Comparison of ENCODE assay signal across 11 cellular contexts in genomic region chr17:57662021-57662420, GRCh38.
DNase-seq lines count a peak whose midpoint lies in the region; ATAC-seq and TF ChIP-seq lines count a peak whose summit lies in the region.
"Had no signal": no experiment of that assay in that cellular context is flagged by ENCODE, and none has a peak within 500 bp of the region (broad histone marks: within the 10 kb centered on the region; RNA-seq: fewer than 3 reads in every experiment).

No MANE protein-coding gene starts in this region.

- no peak for TF ChIP-seq EP300 in neural cell (conservative IDR thresholded peaks at IDR 0.05; ENCODE audit: poor library complexity, severe bottlenecking)

- H3K36me3 ChIP-seq in ascending aorta = no peaks in the 10 kb centered on the region
- H3K36me3 ChIP-seq in neural cell (ENCODE audit: insufficient read depth, low read length) = no peaks in the 10 kb centered on the region
- no peaks in the 10 kb centered on the region for H3K36me3 ChIP-seq in CD4-positive, alpha-beta memory T cell (ENCODE audit: insufficient read depth, low read length)

- H3K4me2 ChIP-seq in neural cell (ENCODE audit: low read length) = peak overlapping the region; percentile 66

- intact Hi-C loops in Calu3 (cut with micrococcal nuclease; ENCODE audit: unreplicated experiment) (no loop called here), ascending aorta (cut with DNase I) (loop anchor here (2.0 to 5.0 kb wide), 5 partner anchors 63 to 555 kb away; partner anchors contain the start of gene SRSF1), left colon (cut with DNase I, micrococcal nuclease) (no loop called here)
- intact Hi-C loops in CD4-positive, alpha-beta memory T cell (cut with micrococcal nuclease) = no loop called here

- no peak for TF ChIP-seq RAD21 in neural cell (conservative IDR thresholded peaks at IDR 0.05)

- POLR2A ChIA-PET in CD4-positive, alpha-beta memory T cell (lab: Charles Lee; ENCODE audit: partially characterized antibody) = no interaction called here

- DNase-seq in Calu3 = no peak
- DNase-seq in NCI-H146 (lab: John Stamatoyannopoulos, UW) = peak; percentile 96
- DNase-seq in ascending aorta (ENCODE audit: low spot score in 2 of 2) = no peak
- DNase-seq in CD4-positive, alpha-beta memory T cell = no peak
- DNase-seq in NCI-H345 (lab: John Stamatoyannopoulos, UW) = no peak
- no peak for DNase-seq in stimulated activated CD4-positive, alpha-beta T cell treated with anti-CD3 and anti-CD28 coated beads, Interleukin-12 subunit alpha, Interleukin-12 subunit beta, amount 100 ng/mL, for 4 hours
- DNase-seq in left colon = no peak
- DNase-seq: Caco-2; HCEC 1CT; stimulated activated naive CD4-positive, alpha-beta T cell had no signal

- H3K9ac ChIP-seq in neural cell (ENCODE audit: low read length) = peak overlapping the region; percentile 76

- peak overlapping the region; percentile 68 to 73 for H3K27ac ChIP-seq in ascending aorta
- peak overlapping the region; percentile 94 for H3K27ac ChIP-seq in neural cell (ENCODE audit: low read length)
- H3K27ac ChIP-seq in CD4-positive, alpha-beta memory T cell (ENCODE audit: low read depth, low read length) = no peak overlapping the region

- no peak for ATAC-seq in left colon

- H2AFZ ChIP-seq in neural cell (ENCODE audit: low read depth, low read length) = peak overlapping the region; percentile 52

- peak overlapping the region; percentile 52 for H3K27ac Mint-ChIP-seq in Calu3 (ENCODE audit: unreplicated experiment)
- H3K27ac Mint-ChIP-seq in CD4-positive, alpha-beta memory T cell = peak overlapping the region in 3 of 7 donors; percentile 5 to 81 (median 30)

- no peaks in the 10 kb centered on the region for H3K9me2 ChIP-seq in neural cell (ENCODE audit: insufficient read depth, low read length)

- no peaks in the 10 kb centered on the region for H3K9me3 ChIP-seq in ascending aorta
- no peaks in the 10 kb centered on the region for H3K9me3 ChIP-seq in neural cell (ENCODE audit: low read length)
- no peaks in the 10 kb centered on the region for H3K9me3 ChIP-seq in CD4-positive, alpha-beta memory T cell (ENCODE audit: control insufficient read depth in 1 of 2, low read length in 2 of 2)
- H3K9me3 ChIP-seq: Caco-2 had no signal

- H3K4me3 Mint-ChIP-seq in Calu3 (ENCODE audit: low read depth, unreplicated experiment) = no peak overlapping the region
- H3K4me3 Mint-ChIP-seq in CD4-positive, alpha-beta memory T cell = no peak overlapping the region

- H3K79me2 ChIP-seq in neural cell (replicated peaks; ENCODE audit: insufficient read depth, low read length) = peaks cover 2% of the 10 kb centered on the region

- H3F3A ChIP-seq in neural cell (ENCODE audit: insufficient read depth, low read length, poor library complexity, severe bottlenecking) = peaks cover 7% of the 10 kb centered on the region

- no peaks in the 10 kb centered on the region for H3K27me3 Mint-ChIP-seq in Calu3 (ENCODE audit: unreplicated experiment)
- H3K27me3 Mint-ChIP-seq in CD4-positive, alpha-beta memory T cell = no peaks in the 10 kb centered on the region

- H3K4me1 Mint-ChIP-seq in Calu3 (ENCODE audit: low read depth, unreplicated experiment) = peaks cover 10% of the 10 kb centered on the region
- peaks cover 0 to 7% (median 4%) of the 10 kb centered on the region in 4 donors for H3K4me1 Mint-ChIP-seq in CD4-positive, alpha-beta memory T cell

- no peaks in the 10 kb centered on the region for H4K20me1 ChIP-seq in neural cell (ENCODE audit: insufficient read depth)

- H3K4me3 ChIP-seq in ascending aorta (no peak overlapping the region), neural cell (ENCODE audit: low read length) (peak overlapping the region; percentile 65)
- H3K4me3 ChIP-seq in CD4-positive, alpha-beta memory T cell (ENCODE audit: low read length in 2 of 2) = no peak overlapping the region

- no peaks in the 10 kb centered on the region for H3K27me3 ChIP-seq in ascending aorta
- H3K27me3 ChIP-seq in neural cell (ENCODE audit: insufficient read depth, low read depth, low read length) = no peaks in the 10 kb centered on the region
- H3K27me3 ChIP-seq in CD4-positive, alpha-beta memory T cell (ENCODE audit: insufficient read depth, low read length) = no peaks in the 10 kb centered on the region

- H3K9me3 Mint-ChIP-seq in Calu3 (ENCODE audit: low read depth, unreplicated experiment) = no peaks in the 10 kb centered on the region
- no peaks in the 10 kb centered on the region for H3K9me3 Mint-ChIP-seq in CD4-positive, alpha-beta memory T cell

- peaks cover 0 to 7% of the 10 kb centered on the region in 2 donors for H3K4me1 ChIP-seq in ascending aorta
- no peaks in the 10 kb centered on the region for H3K4me1 ChIP-seq in CD4-positive, alpha-beta memory T cell (ENCODE audit: insufficient read depth, low read length)

- CTCF ChIA-PET in Calu3 (lab: Charles Lee) = interaction anchor here (0.5 kb wide), 1 partner anchor 1165 kb away, joined by 5 read pairs; no protein-coding TSS in a partner anchor
- CTCF ChIA-PET in CD4-positive, alpha-beta memory T cell (lab: Charles Lee; ENCODE audit: partially characterized antibody) = interaction anchor here (1.2 to 4.4 kb wide), 3 partner anchors 9 to 419 kb away, joined by 3 to 44 read pairs (median 14); no protein-coding TSS in a partner anchor

- no TSS peak for BruUV-seq in Calu3 (replicated peaks; lab: Mats Ljungman, UMichigan)

- TF ChIP-seq CTCF in Calu3 (IDR thresholded peaks at IDR 0.05; ENCODE audit: unreplicated experiment) (no peak), ascending aorta (IDR thresholded peaks at IDR 0.05) (no peak), neural cell (IDR thresholded peaks at IDR 0.05; ENCODE audit: poor library complexity, severe bottlenecking) (no peak)

- H3K36me3 Mint-ChIP-seq in Calu3 (ENCODE audit: insufficient read depth, unreplicated experiment) = peaks cover 12% of the 10 kb centered on the region
- peaks cover 15% of the 10 kb centered on the region in 2 donors for H3K36me3 Mint-ChIP-seq in CD4-positive, alpha-beta memory T cell

TF ChIP-seq in neural cell, 6 proteins besides CTCF, POLR2A, EP300 and RAD21:
- TF ChIP-seq POLR2AphosphoS5 (IDR thresholded peaks at IDR 0.05) = no peak
TF ChIP-seq in neural cell: peak in this region for 0.
